12 cellular contexts compared by ENCODE assay signal in genomic region chr11:61756147-61756451, GRCh38. TPM values are rescaled to one million over a fixed set of nuclear protein-coding genes. Genes with fewer than 3 reads are reported as not detected.
DNase-seq lines count a peak whose midpoint lies in the region; ATAC-seq, FAIRE-seq and TF ChIP-seq lines count a peak whose summit lies in the region.
"Had no signal": no experiment of that assay in that cellular context is flagged by ENCODE, and none has a peak within 500 bp of the region (broad histone marks: within the 10 kb centered on the region; RNA-seq: fewer than 3 reads in every experiment).

No MANE protein-coding gene starts in this region.

- no peak for ATAC-seq in HG03469 (IDR thresholded peaks at IDR 0.05; ENCODE audit: unreplicated experiment)

- no peak for FAIRE-seq in small intestine (lab: Jason Lieb, UNC)

- H3K36me3 Mint-ChIP-seq in activated T-helper 1 cell treated with anti-CD3 and anti-CD28 coated beads, Interleukin-12 subunit alpha, Interleukin-12 subunit beta, Interleukin-2, Interleukin-4 antibody, amounts not matched to agents 30 ng/mL and 10 ng/mL and 1 ng/mL, durations not matched to agents 14 hours and 24 hours and 36 hours (ENCODE audit: low read depth) = no peaks in the 10 kb centered on the region
- H3K36me3 Mint-ChIP-seq in immature natural killer cell = no peaks in the 10 kb centered on the region

- H3K4me1 ChIP-seq in HEK293 (ENCODE audit: control insufficient read depth, insufficient read depth, low read length) (no peaks in the 10 kb centered on the region; the same call in 1 of the 2 replicates), small intestine (ENCODE audit: control insufficient read depth in 2 of 2, insufficient read depth in 1 of 2, low read depth in 1 of 2, low read length in 1 of 2) (peaks cover 3 to 6% of the 10 kb centered on the region in 2 donors), right atrium auricular region (peaks cover 0 to 9% of the 10 kb centered on the region in 2 donors)

- H3K27me3 Mint-ChIP-seq in activated T-helper 1 cell treated with anti-CD3 and anti-CD28 coated beads, Interleukin-12 subunit alpha, Interleukin-12 subunit beta, Interleukin-2, Interleukin-4 antibody, amounts not matched to agents 30 ng/mL and 10 ng/mL and 1 ng/mL, durations not matched to agents 14 hours and 24 hours and 36 hours (ENCODE audit: insufficient read depth) = peaks cover 23% of the 10 kb centered on the region
- H3K27me3 Mint-ChIP-seq in immature natural killer cell (ENCODE audit: low read depth in 3 of 3) = peaks cover 4% of the 10 kb centered on the region in 3 donors

- H3K9me3 Mint-ChIP-seq in activated T-helper 1 cell treated with anti-CD3 and anti-CD28 coated beads, Interleukin-12 subunit alpha, Interleukin-12 subunit beta, Interleukin-2, Interleukin-4 antibody, amounts not matched to agents 30 ng/mL and 10 ng/mL and 1 ng/mL, durations not matched to agents 14 hours and 24 hours and 36 hours = no peaks in the 10 kb centered on the region
- H3K9me3 Mint-ChIP-seq in immature natural killer cell = no peaks in the 10 kb centered on the region
- H3K9me3 Mint-ChIP-seq: T-helper 1 cell treated with Interleukin-12 subunit alpha and Interleukin-12 subunit beta and Interleukin-4 antibody, amounts not matched to agents 30 μg/mL and 1 μg/mL, for 36 hours had no signal

- H3K4me3 Mint-ChIP-seq in activated T-helper 1 cell treated with anti-CD3 and anti-CD28 coated beads, Interleukin-12 subunit alpha, Interleukin-12 subunit beta, Interleukin-2, Interleukin-4 antibody, amounts not matched to agents 30 ng/mL and 10 ng/mL and 1 ng/mL, durations not matched to agents 14 hours and 24 hours and 36 hours = no peak overlapping the region
- H3K4me3 Mint-ChIP-seq in immature natural killer cell = no peak overlapping the region
- H3K4me3 Mint-ChIP-seq: T-helper 1 cell treated with Interleukin-12 subunit alpha and Interleukin-12 subunit beta and Interleukin-4 antibody, amounts not matched to agents 30 μg/mL and 1 μg/mL, for 36 hours had no signal

- H3K27ac ChIP-seq in HEK293 (ENCODE audit: extremely low read depth, low read depth, low read length) (no peak overlapping the region), small intestine (ENCODE audit: low read depth in 1 of 2, low read length in 1 of 2) (peak overlapping the region; percentile 95), right atrium auricular region (no peak overlapping the region)
- H3K27ac ChIP-seq: ascending aorta had no signal

- peak overlapping the region; percentile 40 for H3K27ac Mint-ChIP-seq in activated T-helper 1 cell treated with anti-CD3 and anti-CD28 coated beads, Interleukin-12 subunit alpha, Interleukin-12 subunit beta, Interleukin-2, Interleukin-4 antibody, amounts not matched to agents 30 ng/mL and 10 ng/mL and 1 ng/mL, durations not matched to agents 14 hours and 24 hours and 36 hours
- H3K27ac Mint-ChIP-seq in immature natural killer cell = peak overlapping the region; percentile 29 to 79 (median 60)
- H3K27ac Mint-ChIP-seq: T-helper 1 cell treated with Interleukin-12 subunit alpha and Interleukin-12 subunit beta and Interleukin-4 antibody, amounts not matched to agents 30 μg/mL and 1 μg/mL, for 36 hours had no signal

- no peaks in the 10 kb centered on the region for H3K9me3 ChIP-seq in HEK293 (ENCODE audit: control insufficient read depth, insufficient read depth, low read depth, low read length)
- H3K9me3 ChIP-seq in small intestine (ENCODE audit: control insufficient read depth, low read depth) = no peaks in the 10 kb centered on the region
- no peaks in the 10 kb centered on the region for H3K9me3 ChIP-seq in right atrium auricular region
- H3K9me3 ChIP-seq: ascending aorta had no signal

- no peak overlapping the region for H3K4me3 ChIP-seq in HEK293 (ENCODE audit: low read depth, low read length)
- H3K4me3 ChIP-seq in small intestine (ENCODE audit: low read depth in 1 of 2, low read length in 2 of 2) = peak overlapping the region in 1 of 2 donors; percentile 8
- no peak overlapping the region for H3K4me3 ChIP-seq in right atrium auricular region
- H3K4me3 ChIP-seq: ascending aorta had no signal

- DNase-seq in activated T-helper 1 cell treated with anti-CD3 and anti-CD28 coated beads, Interleukin-12 subunit alpha, Interleukin-12 subunit beta, Interleukin-2, Interleukin-4 antibody, amounts not matched to agents 30 ng/mL and 10 ng/mL and 1 ng/mL, durations not matched to agents 14 hours and 24 hours and 36 hours (ENCODE audit: low spot score) = no peak
- DNase-seq in immature natural killer cell = no peak
- DNase-seq in small intestine = no peak
- no peak for DNase-seq in Ammon's horn (ENCODE audit: low spot score)
- DNase-seq in right atrium auricular region (ENCODE audit: low spot score) = no peak
- DNase-seq: effector memory CD4-positive, alpha-beta T cell; foreskin melanocyte; NCI-H1694 had no signal

- H3K27me3 ChIP-seq in small intestine (ENCODE audit: control insufficient read depth in 2 of 2, insufficient read depth in 2 of 2, low read length in 2 of 2) = no peaks in the 10 kb centered on the region
- no peaks in the 10 kb centered on the region for H3K27me3 ChIP-seq in right atrium auricular region
- H3K27me3 ChIP-seq: ascending aorta had no signal

- whole genome bisulfite sequencing in small intestine, 3 donors = 19 to 55% (median 33%) methylated on average over 4 of the region's 4 CpGs

- CTCF ChIA-PET in HEK293 (lab: Yijun Ruan, JAX) = interaction anchor here (0.7 to 1.6 kb wide), 5 partner anchors 9 to 32 kb away, joined by 3 to 8 read pairs (median 4); no protein-coding TSS in a partner anchor

- POLR2A ChIA-PET in HEK293 (lab: Yijun Ruan, JAX) = no interaction called here

- intact Hi-C loops in activated T-helper 1 cell treated with anti-CD3 and anti-CD28 coated beads, Interleukin-12 subunit alpha, Interleukin-12 subunit beta, Interleukin-2, Interleukin-4 antibody, amounts not matched to agents 30 ng/mL and 10 ng/mL and 1 ng/mL, durations not matched to agents 14 hours and 24 hours and 36 hours (cut with micrococcal nuclease) = no loop called here

- H3K36me3 ChIP-seq in HEK293 (ENCODE audit: control insufficient read depth in 2 of 2, insufficient read depth in 1 of 2, low read length in 2 of 2) = no peaks in the 10 kb centered on the region
- H3K36me3 ChIP-seq in small intestine (ENCODE audit: control insufficient read depth in 2 of 2, insufficient read depth in 2 of 2, low read length in 2 of 2) = no peaks in the 10 kb centered on the region
- no peaks in the 10 kb centered on the region for H3K36me3 ChIP-seq in right atrium auricular region
- H3K36me3 ChIP-seq: ascending aorta had no signal

- no peak for TF ChIP-seq CTCF in HEK293 (tag by site-specific recombination; IDR thresholded peaks at IDR 0.05)
- TF ChIP-seq CTCF in right atrium auricular region (IDR thresholded peaks at IDR 0.05) = no peak

- H3K4me1 Mint-ChIP-seq in activated T-helper 1 cell treated with anti-CD3 and anti-CD28 coated beads, Interleukin-12 subunit alpha, Interleukin-12 subunit beta, Interleukin-2, Interleukin-4 antibody, amounts not matched to agents 30 ng/mL and 10 ng/mL and 1 ng/mL, durations not matched to agents 14 hours and 24 hours and 36 hours (ENCODE audit: low read depth) = no peaks in the 10 kb centered on the region
- H3K4me1 Mint-ChIP-seq in immature natural killer cell = peaks cover 7 to 23% of the 10 kb centered on the region in 2 donors

TF ChIP-seq in HEK293, 187 proteins besides CTCF, POLR2A, EP300 and RAD21:
- TF ChIP-seq ZFP37 (tag by site-specific recombination; IDR thresholded peaks at IDR 0.05) = no peak
- no peak for TF ChIP-seq PBX3 (CRISPR knock-in tag; IDR thresholded peaks at IDR 0.05)
- no peak for TF ChIP-seq RBAK (tag by site-specific recombination; IDR thresholded peaks at IDR 0.05)
- 0 out of 2 replicates have a peak, but pooled peaks have one; percentile 6 for TF ChIP-seq EGR2 (tag by site-specific recombination; IDR thresholded peaks at IDR 0.05; ENCODE audit: low read depth)
- no peak for TF ChIP-seq ZNF558 (tag by site-specific recombination; IDR thresholded peaks at IDR 0.05)

RNA-seq across cellular contexts. Expression of gene MYRF, which starts 3.7 kb away (rescaled TPM):
- 0.78 and 0.99 TPM in 2 replicates for total RNA-seq in activated T-helper 1 cell treated with anti-CD3 and anti-CD28 coated beads, Interleukin-12 subunit alpha, Interleukin-12 subunit beta, Interleukin-2, Interleukin-4 antibody, amounts not matched to agents 30 ng/mL and 10 ng/mL and 1 ng/mL, durations not matched to agents 14 hours and 24 hours and 36 hours
- polyA plus RNA-seq in immature natural killer cell (1 to 10 TPM in 1 of 3 donors, under 1 TPM in 1, not detected in 1; 0.43 to 2.4 TPM), small intestine (10 to 100 TPM; 19.9 to 23.0 (median 21.7) TPM)
- 10 to 100 TPM in 1 of 2 donors, 1 to 10 TPM in 1; 7.0 to 13.1 TPM for total RNA-seq in right atrium auricular region
- total RNA-seq: ascending aorta had no signal

RNA-seq across cellular contexts. Expression of gene TMEM258, which starts 36.3 kb away (rescaled TPM):
- 164 and 166 TPM in 2 replicates for total RNA-seq in activated T-helper 1 cell treated with anti-CD3 and anti-CD28 coated beads, Interleukin-12 subunit alpha, Interleukin-12 subunit beta, Interleukin-2, Interleukin-4 antibody, amounts not matched to agents 30 ng/mL and 10 ng/mL and 1 ng/mL, durations not matched to agents 14 hours and 24 hours and 36 hours
- polyA plus RNA-seq in immature natural killer cell (100 to 1,000 TPM; 160 to 274 (median 225) TPM), small intestine (100 to 1,000 TPM; 116 to 211 (median 174) TPM)
- total RNA-seq in right atrium auricular region = 10 to 100 TPM; 43.4 to 54.7 TPM

RNA-seq across cellular contexts. Expression of gene FEN1, which starts 36.6 kb away (rescaled TPM):
- 147 and 149 TPM in 2 replicates for total RNA-seq in activated T-helper 1 cell treated with anti-CD3 and anti-CD28 coated beads, Interleukin-12 subunit alpha, Interleukin-12 subunit beta, Interleukin-2, Interleukin-4 antibody, amounts not matched to agents 30 ng/mL and 10 ng/mL and 1 ng/mL, durations not matched to agents 14 hours and 24 hours and 36 hours
- 10 to 100 TPM; 20.3 to 31.3 (median 24.6) TPM for polyA plus RNA-seq in immature natural killer cell
- 10 to 100 TPM in 1 of 3 donors, 1 to 10 TPM in 2; 5.8 to 32.1 (median 7.8) TPM for polyA plus RNA-seq in small intestine
- 1 to 10 TPM; 3.7 to 4.0 TPM for total RNA-seq in right atrium auricular region

Comparison
In these comparisons a context has a peak if more than half of its experiments do, and no peak if none do; other contexts are left out.
1. H3K27ac ChIP-seq: peak in small intestine (2 of 2); none in HEK293 (single experiment) and right atrium auricular region (0 of 2).
2. RNA of gene FEN1, which starts 36.6 kb away (total RNA-seq): 147 to 149 TPM in activated T-helper 1 cell treated with anti-CD3 and anti-CD28 coated beads, Interleukin-12 subunit alpha, Interleukin-12 subunit beta, Interleukin-2, Interleukin-4 antibody, amounts not matched to agents 30 ng/mL and 10 ng/mL and 1 ng/mL, durations not matched to agents 14 hours and 24 hours and 36 hours; 3.7 to 4.0 TPM in right atrium auricular region; every median in the first group is over 10 times any median in the second.